In the genomic region with DNA sequence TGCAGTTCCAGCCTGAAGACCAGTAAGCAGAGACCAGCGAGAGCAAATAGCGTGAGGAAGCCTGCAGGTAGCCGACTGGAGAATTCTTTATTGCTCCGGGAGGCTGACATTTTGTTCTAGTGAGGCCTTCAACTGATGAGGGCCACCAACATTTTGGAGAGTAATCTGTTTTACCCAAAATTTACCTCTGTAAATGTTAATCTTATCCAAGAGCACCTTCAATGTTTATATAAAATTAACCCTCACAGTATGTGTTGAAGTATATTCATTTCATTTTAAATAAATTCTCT, we compare ENCODE assay signal across 1 cellular context.
A peak's percentile ranks its signal among the peaks of the same experiment; 100 is the strongest.
TF ChIP-seq lines count a peak whose summit lies in the region.

No MANE protein-coding gene starts in this region.

TF ChIP-seq in H1, 55 proteins besides CTCF, POLR2A, EP300 and RAD21:
- TF ChIP-seq YY1 (IDR thresholded peaks at IDR 0.05; ENCODE audit: low read depth, low read length) (peak; percentile 49; the same call in 1 of the 2 replicates), POU5F1 (IDR thresholded peaks at IDR 0.05; ENCODE audit: low read depth, low read length) (no peak)
